ENCODE assay signal across 1 cellular context in genomic region chr19:42075364-42075615, GRCh38.
TF ChIP-seq lines count a peak whose summit lies in the region.

No MANE protein-coding gene starts in this region.

TF ChIP-seq in K562, 482 proteins besides CTCF, POLR2A, EP300 and RAD21 (continued from another document):
- TF ChIP-seq ZNF395 (CRISPR knock-in tag; IDR thresholded peaks at IDR 0.05) (no peak; the same call in none of the 2 replicates), ZNF764 (CRISPR knock-in tag; IDR thresholded peaks at IDR 0.05; ENCODE audit: low read depth) (no peak), MCM7 (IDR thresholded peaks at IDR 0.05) (no peak), NFIC (IDR thresholded peaks at IDR 0.05) (peak; percentile 49; the same call in 1 of the 2 replicates), PHF20 (IDR thresholded peaks at IDR 0.05; ENCODE audit: partially characterized antibody) (no peak), DLX4 (CRISPR knock-in tag; IDR thresholded peaks at IDR 0.05) (no peak), TCFL5 (CRISPR knock-in tag; conservative IDR thresholded peaks at IDR 0.05) (no peak), ARID3A (IDR thresholded peaks at IDR 0.05; ENCODE audit: borderline replicate concordance, low read depth, low read length) (no peak), MAFF (IDR thresholded peaks at IDR 0.05; ENCODE audit: low read length) (no peak), CBX5 (IDR thresholded peaks at IDR 0.05; ENCODE audit: borderline replicate concordance, low read depth) (no peak), ZNF165 (CRISPR knock-in tag; IDR thresholded peaks at IDR 0.05; ENCODE audit: borderline replicate concordance) (no peak), SREBF2 (CRISPR knock-in tag; IDR thresholded peaks at IDR 0.05) (no peak), ID3 (CRISPR knock-in tag; IDR thresholded peaks at IDR 0.05) (no peak), ID3 (tag; IDR thresholded peaks at IDR 0.05) (no peak), ARID1B (IDR thresholded peaks at IDR 0.05) (peak; percentile 56), ZNF324 (CRISPR knock-in tag; IDR thresholded peaks at IDR 0.05) (no peak), ZNF23 (CRISPR knock-in tag; IDR thresholded peaks at IDR 0.05) (no peak), ZNF668 (CRISPR knock-in tag; IDR thresholded peaks at IDR 0.05) (no peak), ZNF699 (CRISPR knock-in tag; IDR thresholded peaks at IDR 0.05; ENCODE audit: insufficient replicate concordance) (no peak), THRB (CRISPR knock-in tag; conservative IDR thresholded peaks at IDR 0.05) (no peak), ILK (tag; IDR thresholded peaks at IDR 0.05; ENCODE audit: borderline replicate concordance, low read depth) (no peak), THRAP3 (IDR thresholded peaks at IDR 0.05; ENCODE audit: borderline replicate concordance) (peak; percentile 77; the same call in 1 of the 2 replicates), ARHGAP35 (IDR thresholded peaks at IDR 0.05; ENCODE audit: partially characterized antibody) (peak; percentile 19), ZBTB8A (IDR thresholded peaks at IDR 0.05; ENCODE audit: partially characterized antibody) (no peak), BHLHE40 (IDR thresholded peaks at IDR 0.05; ENCODE audit: low read length) (no peak), MNT (conservative IDR thresholded peaks at IDR 0.05) (peak in 1 of 2 experiments; percentile 57; a peak in 1 of 4 replicates), KDM4B (IDR thresholded peaks at IDR 0.05; ENCODE audit: borderline replicate concordance in 2 of 2, low read depth in 1 of 2) (no peak)
